ENCODE assay signal across 1 cellular context in genomic region chr20:57592263-57593092, GRCh38.
TF ChIP-seq lines count a peak whose summit lies in the region.

No MANE protein-coding gene starts in this region.

TF ChIP-seq in HepG2, 621 proteins besides CTCF, POLR2A, EP300 and RAD21 (continued from another document and continues in another):
- no peak for TF ChIP-seq TRIM22 (IDR thresholded peaks at IDR 0.05)
- peak; percentile 23 for TF ChIP-seq XRCC5 (optimal IDR thresholded peaks at IDR 0.05; ENCODE audit: low read length)
- TF ChIP-seq ESRRA (CRISPR knock-in tag; IDR thresholded peaks at IDR 0.05; ENCODE audit: low read depth), result peak; percentile 11
- TF ChIP-seq ZNF644 (CRISPR knock-in tag; IDR thresholded peaks at IDR 0.05; ENCODE audit: low read depth), result no peak
- TF ChIP-seq ZNF12 (CRISPR knock-in tag; IDR thresholded peaks at IDR 0.05), result no peak
- TF ChIP-seq RARG (CRISPR knock-in tag; IDR thresholded peaks at IDR 0.05; ENCODE audit: low read depth), result no peak
- 0 out of 2 replicates have a peak, but pooled peaks have one; percentile 35 for TF ChIP-seq NCOA1 (CRISPR knock-in tag; IDR thresholded peaks at IDR 0.05)
- TF ChIP-seq ZNF746 (CRISPR knock-in tag; IDR thresholded peaks at IDR 0.05), result no peak
- TF ChIP-seq MLLT10 (CRISPR knock-in tag; IDR thresholded peaks at IDR 0.05), result no peak
- no peak for TF ChIP-seq ZFP36L1 (CRISPR knock-in tag; IDR thresholded peaks at IDR 0.05)
- TF ChIP-seq, protein P1, sequence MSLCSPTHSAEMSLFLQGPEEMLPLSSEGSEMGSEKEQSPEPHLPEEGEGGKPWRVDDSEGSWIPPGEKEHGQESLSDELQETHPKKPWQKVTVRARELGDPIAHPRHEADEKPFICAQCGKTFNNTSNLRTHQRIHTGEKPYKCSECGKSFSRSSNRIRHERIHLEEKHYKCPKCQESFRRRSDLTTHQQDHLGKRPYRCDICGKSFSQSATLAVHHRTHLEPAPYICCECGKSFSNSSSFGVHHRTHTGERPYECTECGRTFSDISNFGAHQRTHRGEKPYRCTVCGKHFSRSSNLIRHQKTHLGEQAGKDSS (CRISPR knock-in tag; IDR thresholded peaks at IDR 0.05; ENCODE audit: borderline replicate concordance, low read depth), result 0 out of 2 replicates have a peak, but pooled peaks have one; percentile 27
- no peak for TF ChIP-seq JARID2 (CRISPR knock-in tag; IDR thresholded peaks at IDR 0.05; ENCODE audit: insufficient replicate concordance)
- peak; percentile 92; the same call in 1 of the 2 replicates for TF ChIP-seq HIC2 (CRISPR knock-in tag; IDR thresholded peaks at IDR 0.05; ENCODE audit: low read depth)
- TF ChIP-seq ADNP (CRISPR knock-in tag; IDR thresholded peaks at IDR 0.05), result no peak
- no peak for TF ChIP-seq REL (CRISPR knock-in tag; conservative IDR thresholded peaks at IDR 0.05)
- TF ChIP-seq ZNF33B (CRISPR knock-in tag; IDR thresholded peaks at IDR 0.05), result no peak
- 0 out of 2 replicates have a peak, but pooled peaks have one; percentile 31 for TF ChIP-seq ZNF383 (CRISPR knock-in tag; IDR thresholded peaks at IDR 0.05; ENCODE audit: borderline replicate concordance)
- TF ChIP-seq, protein P2, sequence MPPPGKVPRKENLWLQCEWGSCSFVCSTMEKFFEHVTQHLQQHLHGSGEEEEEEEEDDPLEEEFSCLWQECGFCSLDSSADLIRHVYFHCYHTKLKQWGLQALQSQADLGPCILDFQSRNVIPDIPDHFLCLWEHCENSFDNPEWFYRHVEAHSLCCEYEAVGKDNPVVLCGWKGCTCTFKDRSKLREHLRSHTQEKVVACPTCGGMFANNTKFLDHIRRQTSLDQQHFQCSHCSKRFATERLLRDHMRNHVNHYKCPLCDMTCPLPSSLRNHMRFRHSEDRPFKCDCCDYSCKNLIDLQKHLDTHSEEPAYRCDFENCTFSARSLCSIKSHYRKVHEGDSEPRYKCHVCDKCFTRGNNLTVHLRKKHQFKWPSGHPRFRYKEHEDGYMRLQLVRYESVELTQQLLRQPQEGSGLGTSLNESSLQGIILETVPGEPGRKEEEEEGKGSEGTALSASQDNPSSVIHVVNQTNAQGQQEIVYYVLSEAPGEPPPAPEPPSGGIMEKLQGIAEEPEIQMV (CRISPR knock-in tag; IDR thresholded peaks at IDR 0.05; ENCODE audit: low read depth), result peak; percentile 63; the same call in 1 of the 2 replicates
- TF ChIP-seq ZNF768 (CRISPR knock-in tag; IDR thresholded peaks at IDR 0.05), result no peak
- TF ChIP-seq, protein P3, sequence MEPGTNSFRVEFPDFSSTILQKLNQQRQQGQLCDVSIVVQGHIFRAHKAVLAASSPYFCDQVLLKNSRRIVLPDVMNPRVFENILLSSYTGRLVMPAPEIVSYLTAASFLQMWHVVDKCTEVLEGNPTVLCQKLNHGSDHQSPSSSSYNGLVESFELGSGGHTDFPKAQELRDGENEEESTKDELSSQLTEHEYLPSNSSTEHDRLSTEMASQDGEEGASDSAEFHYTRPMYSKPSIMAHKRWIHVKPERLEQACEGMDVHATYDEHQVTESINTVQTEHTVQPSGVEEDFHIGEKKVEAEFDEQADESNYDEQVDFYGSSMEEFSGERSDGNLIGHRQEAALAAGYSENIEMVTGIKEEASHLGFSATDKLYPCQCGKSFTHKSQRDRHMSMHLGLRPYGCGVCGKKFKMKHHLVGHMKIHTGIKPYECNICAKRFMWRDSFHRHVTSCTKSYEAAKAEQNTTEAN (CRISPR knock-in tag; conservative IDR thresholded peaks at IDR 0.05), result no peak
- TF ChIP-seq ZNF781 (CRISPR knock-in tag; IDR thresholded peaks at IDR 0.05; ENCODE audit: borderline replicate concordance, not compliant biosample characterization), result no peak
- TF ChIP-seq BCL3 (CRISPR knock-in tag; IDR thresholded peaks at IDR 0.05), result peak; percentile 88
- TF ChIP-seq, protein P4, sequence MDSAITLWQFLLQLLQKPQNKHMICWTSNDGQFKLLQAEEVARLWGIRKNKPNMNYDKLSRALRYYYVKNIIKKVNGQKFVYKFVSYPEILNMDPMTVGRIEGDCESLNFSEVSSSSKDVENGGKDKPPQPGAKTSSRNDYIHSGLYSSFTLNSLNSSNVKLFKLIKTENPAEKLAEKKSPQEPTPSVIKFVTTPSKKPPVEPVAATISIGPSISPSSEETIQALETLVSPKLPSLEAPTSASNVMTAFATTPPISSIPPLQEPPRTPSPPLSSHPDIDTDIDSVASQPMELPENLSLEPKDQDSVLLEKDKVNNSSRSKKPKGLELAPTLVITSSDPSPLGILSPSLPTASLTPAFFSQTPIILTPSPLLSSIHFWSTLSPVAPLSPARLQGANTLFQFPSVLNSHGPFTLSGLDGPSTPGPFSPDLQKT (CRISPR knock-in tag; IDR thresholded peaks at IDR 0.05; ENCODE audit: borderline replicate concordance), result no peak
- TF ChIP-seq GMEB1 (CRISPR knock-in tag; IDR thresholded peaks at IDR 0.05; ENCODE audit: borderline replicate concordance), result peak; percentile 54; the same call in 1 of the 2 replicates
- TF ChIP-seq SP1 (IDR thresholded peaks at IDR 0.05), result no peak
- no peak for TF ChIP-seq SP1 (CRISPR knock-in tag; IDR thresholded peaks at IDR 0.05)
- no peak; the same call in 1 of the 2 replicates for TF ChIP-seq ZFX (CRISPR knock-in tag; IDR thresholded peaks at IDR 0.05; ENCODE audit: low read depth)
- peak; percentile 73; the same call in 1 of the 2 replicates for TF ChIP-seq ZSCAN25 (CRISPR knock-in tag; IDR thresholded peaks at IDR 0.05)
- TF ChIP-seq, protein P5, sequence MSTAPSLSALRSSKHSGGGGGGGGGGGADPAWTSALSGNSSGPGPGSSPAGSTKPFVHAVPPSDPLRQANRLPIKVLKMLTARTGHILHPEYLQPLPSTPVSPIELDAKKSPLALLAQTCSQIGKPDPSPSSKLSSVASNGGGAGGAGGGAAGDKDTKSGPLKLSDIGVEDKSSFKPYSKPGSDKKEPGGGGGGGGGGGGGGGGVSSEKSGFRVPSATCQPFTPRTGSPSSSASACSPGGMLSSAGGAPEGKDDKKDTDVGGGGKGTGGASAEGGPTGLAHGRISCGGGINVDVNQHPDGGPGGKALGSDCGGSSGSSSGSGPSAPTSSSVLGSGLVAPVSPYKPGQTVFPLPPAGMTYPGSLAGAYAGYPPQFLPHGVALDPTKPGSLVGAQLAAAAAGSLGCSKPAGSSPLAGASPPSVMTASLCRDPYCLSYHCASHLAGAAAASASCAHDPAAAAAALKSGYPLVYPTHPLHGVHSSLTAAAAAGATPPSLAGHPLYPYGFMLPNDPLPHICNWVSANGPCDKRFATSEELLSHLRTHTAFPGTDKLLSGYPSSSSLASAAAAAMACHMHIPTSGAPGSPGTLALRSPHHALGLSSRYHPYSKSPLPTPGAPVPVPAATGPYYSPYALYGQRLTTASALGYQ (CRISPR knock-in tag; IDR thresholded peaks at IDR 0.05), result 0 out of 2 replicates have a peak, but pooled peaks have one; percentile 44
- TF ChIP-seq MTERF4 (CRISPR knock-in tag; IDR thresholded peaks at IDR 0.05), result no peak
- TF ChIP-seq ZBTB7B (CRISPR knock-in tag; IDR thresholded peaks at IDR 0.05), result peak; percentile 90
- peak; percentile 30; the same call in 1 of the 2 replicates for TF ChIP-seq THAP9 (CRISPR knock-in tag; IDR thresholded peaks at IDR 0.05; ENCODE audit: borderline replicate concordance)
- no peak for TF ChIP-seq KLF11 (CRISPR knock-in tag; IDR thresholded peaks at IDR 0.05)
- TF ChIP-seq NR2C2 (CRISPR knock-in tag; IDR thresholded peaks at IDR 0.05; ENCODE audit: borderline replicate concordance), result peak; percentile 48; the same call in 1 of the 2 replicates
- no peak for TF ChIP-seq JUN (CRISPR knock-in tag; IDR thresholded peaks at IDR 0.05)
- no peak for TF ChIP-seq RELA (CRISPR knock-in tag; IDR thresholded peaks at IDR 0.05)
- no peak; the same call in 1 of the 2 replicates for TF ChIP-seq BORCS8-MEF2B (CRISPR knock-in tag; IDR thresholded peaks at IDR 0.05)
- TF ChIP-seq, protein P6, sequence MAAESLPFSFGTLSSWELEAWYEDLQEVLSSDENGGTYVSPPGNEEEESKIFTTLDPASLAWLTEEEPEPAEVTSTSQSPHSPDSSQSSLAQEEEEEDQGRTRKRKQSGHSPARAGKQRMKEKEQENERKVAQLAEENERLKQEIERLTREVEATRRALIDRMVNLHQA (CRISPR knock-in tag; IDR thresholded peaks at IDR 0.05), result no peak
- 0 out of 2 replicates have a peak, but pooled peaks have one; percentile 11 for TF ChIP-seq SMC3 (IDR thresholded peaks at IDR 0.05; ENCODE audit: low read length)
- no peak for TF ChIP-seq ZNF747 (CRISPR knock-in tag; IDR thresholded peaks at IDR 0.05; ENCODE audit: borderline replicate concordance)
- no peak for TF ChIP-seq ZNF660 (CRISPR knock-in tag; IDR thresholded peaks at IDR 0.05; ENCODE audit: borderline replicate concordance, low read depth)
- TF ChIP-seq KLF16 (CRISPR knock-in tag; IDR thresholded peaks at IDR 0.05), result peak in 1 of 2 experiments; percentile 18; a peak in 1 of 4 replicates
- 0 out of 2 replicates have a peak, but pooled peaks have one; percentile 53 for TF ChIP-seq RCOR2 (CRISPR knock-in tag; IDR thresholded peaks at IDR 0.05)
- TF ChIP-seq, protein P7, sequence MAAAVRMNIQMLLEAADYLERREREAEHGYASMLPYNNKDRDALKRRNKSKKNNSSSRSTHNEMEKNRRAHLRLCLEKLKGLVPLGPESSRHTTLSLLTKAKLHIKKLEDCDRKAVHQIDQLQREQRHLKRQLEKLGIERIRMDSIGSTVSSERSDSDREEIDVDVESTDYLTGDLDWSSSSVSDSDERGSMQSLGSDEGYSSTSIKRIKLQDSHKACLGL (CRISPR knock-in tag; IDR thresholded peaks at IDR 0.05), result 0 out of 2 replicates have a peak, but pooled peaks have one; percentile 15
